ENCODE assay signal across 1 cellular context in the genomic region with DNA sequence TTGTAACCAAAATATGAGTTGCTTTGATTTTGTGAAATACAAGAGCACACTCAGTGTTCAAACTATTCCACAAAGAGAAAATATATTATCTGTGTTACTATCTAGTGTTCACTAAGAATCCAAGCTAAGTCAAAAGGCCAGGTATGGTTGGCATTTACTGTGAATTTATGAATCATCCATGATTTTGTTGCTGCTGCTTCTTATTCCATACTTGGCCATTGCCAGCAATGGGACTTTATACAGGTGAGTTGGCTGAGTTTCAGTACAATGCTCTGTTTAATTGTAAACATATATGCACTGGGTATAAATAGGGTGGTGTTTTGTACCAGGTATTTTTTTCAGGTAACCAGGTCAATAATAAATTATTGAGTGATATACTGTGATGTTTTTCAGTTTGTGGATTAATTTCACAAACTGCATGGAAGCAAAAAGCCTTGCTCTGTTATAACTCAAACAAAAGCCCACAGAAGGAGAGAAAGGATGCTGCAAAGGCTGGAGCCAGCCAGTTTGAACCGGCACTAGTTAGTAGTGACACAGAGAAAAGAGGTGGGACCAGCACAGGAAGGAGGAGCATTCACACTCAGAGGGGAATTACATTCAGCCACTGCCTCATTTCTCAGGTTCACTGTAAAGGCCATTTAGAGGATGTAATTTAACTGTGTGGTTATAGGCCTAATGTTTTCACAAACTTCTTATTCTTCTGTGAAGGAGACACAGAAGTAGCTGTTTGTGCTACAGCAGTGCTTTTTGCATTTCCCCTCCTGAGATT.
TF ChIP-seq lines count a peak whose summit lies in the region.

No MANE protein-coding gene starts in this region.

TF ChIP-seq in GM12878, 131 proteins besides CTCF, POLR2A, EP300 and RAD21 (continued from another document):
- TF ChIP-seq STAT1 (conservative IDR thresholded peaks at IDR 0.05) (no peak), ZNF207 (IDR thresholded peaks at IDR 0.05; ENCODE audit: borderline replicate concordance) (0 out of 2 replicates have a peak, but pooled peaks have one; percentile 28), BMI1 (IDR thresholded peaks at IDR 0.05; ENCODE audit: borderline replicate concordance) (no peak), TCF12 (IDR thresholded peaks at IDR 0.05; ENCODE audit: low read depth, low read length) (no peak), KAT2A (conservative IDR thresholded peaks at IDR 0.05; ENCODE audit: control insufficient read depth, low read depth, low read length) (no peak), FOS (IDR thresholded peaks at IDR 0.05; ENCODE audit: borderline replicate concordance, extremely low read depth, insufficient read length) (no peak), ZNF24 (IDR thresholded peaks at IDR 0.05) (no peak), RUNX3 (IDR thresholded peaks at IDR 0.05; ENCODE audit: low read length) (0 out of 2 replicates have a peak, but pooled peaks have one; percentile 30), ZZZ3 (IDR thresholded peaks at IDR 0.05; ENCODE audit: control insufficient read depth, insufficient read length, low read depth) (no peak), TAF1 (IDR thresholded peaks at IDR 0.05; ENCODE audit: borderline replicate concordance, low read depth, low read length) (no peak), NR2C2 (IDR thresholded peaks at IDR 0.05; ENCODE audit: borderline replicate concordance, control insufficient read depth, insufficient read length, low read depth) (no peak), RFX5 (IDR thresholded peaks at IDR 0.05; ENCODE audit: low read depth, low read length) (no peak), PML (IDR thresholded peaks at IDR 0.05; ENCODE audit: low read length) (no peak), IKZF1 (conservative IDR thresholded peaks at IDR 0.05) (no peak), SUZ12 (IDR thresholded peaks at IDR 0.05; ENCODE audit: unreplicated experiment) (no peak), NFXL1 (IDR thresholded peaks at IDR 0.05; ENCODE audit: borderline replicate concordance) (no peak), EGR1 (IDR thresholded peaks at IDR 0.05; ENCODE audit: borderline replicate concordance in 1 of 2, low read depth in 2 of 2, low read length in 2 of 2) (no peak), MYC (IDR thresholded peaks at IDR 0.05; ENCODE audit: insufficient read depth, insufficient read length, insufficient replicate concordance, low read length, severe bottlenecking) (no peak), EZH2 (IDR thresholded peaks at IDR 0.05; ENCODE audit: borderline replicate concordance, control insufficient read depth, low read depth, low read length) (no peak)
- TF ChIP-seq, protein P1, sequence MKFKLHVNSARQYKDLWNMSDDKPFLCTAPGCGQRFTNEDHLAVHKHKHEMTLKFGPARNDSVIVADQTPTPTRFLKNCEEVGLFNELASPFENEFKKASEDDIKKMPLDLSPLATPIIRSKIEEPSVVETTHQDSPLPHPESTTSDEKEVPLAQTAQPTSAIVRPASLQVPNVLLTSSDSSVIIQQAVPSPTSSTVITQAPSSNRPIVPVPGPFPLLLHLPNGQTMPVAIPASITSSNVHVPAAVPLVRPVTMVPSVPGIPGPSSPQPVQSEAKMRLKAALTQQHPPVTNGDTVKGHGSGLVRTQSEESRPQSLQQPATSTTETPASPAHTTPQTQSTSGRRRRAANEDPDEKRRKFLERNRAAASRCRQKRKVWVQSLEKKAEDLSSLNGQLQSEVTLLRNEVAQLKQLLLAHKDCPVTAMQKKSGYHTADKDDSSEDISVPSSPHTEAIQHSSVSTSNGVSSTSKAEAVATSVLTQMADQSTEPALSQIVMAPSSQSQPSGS (IDR thresholded peaks at IDR 0.05; ENCODE audit: low read length) = no peak
- TF ChIP-seq, protein P2, sequence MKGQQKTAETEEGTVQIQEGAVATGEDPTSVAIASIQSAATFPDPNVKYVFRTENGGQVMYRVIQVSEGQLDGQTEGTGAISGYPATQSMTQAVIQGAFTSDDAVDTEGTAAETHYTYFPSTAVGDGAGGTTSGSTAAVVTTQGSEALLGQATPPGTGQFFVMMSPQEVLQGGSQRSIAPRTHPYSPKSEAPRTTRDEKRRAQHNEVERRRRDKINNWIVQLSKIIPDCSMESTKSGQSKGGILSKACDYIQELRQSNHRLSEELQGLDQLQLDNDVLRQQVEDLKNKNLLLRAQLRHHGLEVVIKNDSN (IDR thresholded peaks at IDR 0.05; ENCODE audit: borderline replicate concordance, extremely low read length, insufficient read depth, low read depth, low read length) = no peak
- TF ChIP-seq, protein P3, sequence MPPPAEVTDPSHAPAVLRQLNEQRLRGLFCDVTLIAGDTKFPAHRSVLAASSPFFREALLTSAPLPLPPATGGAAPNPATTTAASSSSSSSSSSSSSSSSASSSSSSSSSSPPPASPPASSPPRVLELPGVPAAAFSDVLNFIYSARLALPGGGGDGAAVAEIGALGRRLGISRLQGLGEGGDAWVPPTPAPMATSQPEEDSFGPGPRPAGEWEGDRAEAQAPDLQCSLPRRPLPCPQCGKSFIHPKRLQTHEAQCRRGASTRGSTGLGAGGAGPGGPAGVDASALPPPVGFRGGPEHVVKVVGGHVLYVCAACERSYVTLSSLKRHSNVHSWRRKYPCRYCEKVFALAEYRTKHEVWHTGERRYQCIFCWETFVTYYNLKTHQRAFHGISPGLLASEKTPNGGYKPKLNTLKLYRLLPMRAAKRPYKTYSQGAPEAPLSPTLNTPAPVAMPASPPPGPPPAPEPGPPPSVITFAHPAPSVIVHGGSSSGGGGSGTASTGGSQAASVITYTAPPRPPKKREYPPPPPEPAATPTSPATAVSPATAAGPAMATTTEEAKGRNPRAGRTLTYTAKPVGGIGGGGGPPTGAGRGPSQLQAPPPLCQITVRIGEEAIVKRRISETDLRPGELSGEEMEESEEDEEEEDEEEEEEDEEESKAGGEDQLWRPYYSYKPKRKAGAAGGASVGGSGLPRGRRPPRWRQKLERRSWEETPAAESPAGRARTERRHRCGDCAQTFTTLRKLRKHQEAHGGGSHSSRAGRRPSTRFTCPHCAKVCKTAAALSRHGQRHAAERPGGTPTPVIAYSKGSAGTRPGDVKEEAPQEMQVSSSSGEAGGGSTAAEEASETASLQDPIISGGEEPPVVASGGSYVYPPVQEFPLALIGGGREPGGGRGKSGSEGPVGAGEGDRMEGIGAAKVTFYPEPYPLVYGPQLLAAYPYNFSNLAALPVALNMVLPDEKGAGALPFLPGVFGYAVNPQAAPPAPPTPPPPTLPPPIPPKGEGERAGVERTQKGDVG (CRISPR knock-in tag; IDR thresholded peaks at IDR 0.05) = no peak
- TF ChIP-seq, protein P4, sequence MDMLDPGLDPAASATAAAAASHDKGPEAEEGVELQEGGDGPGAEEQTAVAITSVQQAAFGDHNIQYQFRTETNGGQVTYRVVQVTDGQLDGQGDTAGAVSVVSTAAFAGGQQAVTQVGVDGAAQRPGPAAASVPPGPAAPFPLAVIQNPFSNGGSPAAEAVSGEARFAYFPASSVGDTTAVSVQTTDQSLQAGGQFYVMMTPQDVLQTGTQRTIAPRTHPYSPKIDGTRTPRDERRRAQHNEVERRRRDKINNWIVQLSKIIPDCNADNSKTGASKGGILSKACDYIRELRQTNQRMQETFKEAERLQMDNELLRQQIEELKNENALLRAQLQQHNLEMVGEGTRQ (IDR thresholded peaks at IDR 0.05; ENCODE audit: borderline replicate concordance, low read depth, low read length) = no peak
- TF ChIP-seq, protein P5, sequence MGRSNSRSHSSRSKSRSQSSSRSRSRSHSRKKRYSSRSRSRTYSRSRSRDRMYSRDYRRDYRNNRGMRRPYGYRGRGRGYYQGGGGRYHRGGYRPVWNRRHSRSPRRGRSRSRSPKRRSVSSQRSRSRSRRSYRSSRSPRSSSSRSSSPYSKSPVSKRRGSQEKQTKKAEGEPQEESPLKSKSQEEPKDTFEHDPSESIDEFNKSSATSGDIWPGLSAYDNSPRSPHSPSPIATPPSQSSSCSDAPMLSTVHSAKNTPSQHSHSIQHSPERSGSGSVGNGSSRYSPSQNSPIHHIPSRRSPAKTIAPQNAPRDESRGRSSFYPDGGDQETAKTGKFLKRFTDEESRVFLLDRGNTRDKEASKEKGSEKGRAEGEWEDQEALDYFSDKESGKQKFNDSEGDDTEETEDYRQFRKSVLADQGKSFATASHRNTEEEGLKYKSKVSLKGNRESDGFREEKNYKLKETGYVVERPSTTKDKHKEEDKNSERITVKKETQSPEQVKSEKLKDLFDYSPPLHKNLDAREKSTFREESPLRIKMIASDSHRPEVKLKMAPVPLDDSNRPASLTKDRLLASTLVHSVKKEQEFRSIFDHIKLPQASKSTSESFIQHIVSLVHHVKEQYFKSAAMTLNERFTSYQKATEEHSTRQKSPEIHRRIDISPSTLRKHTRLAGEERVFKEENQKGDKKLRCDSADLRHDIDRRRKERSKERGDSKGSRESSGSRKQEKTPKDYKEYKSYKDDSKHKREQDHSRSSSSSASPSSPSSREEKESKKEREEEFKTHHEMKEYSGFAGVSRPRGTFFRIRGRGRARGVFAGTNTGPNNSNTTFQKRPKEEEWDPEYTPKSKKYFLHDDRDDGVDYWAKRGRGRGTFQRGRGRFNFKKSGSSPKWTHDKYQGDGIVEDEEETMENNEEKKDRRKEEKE (IDR thresholded peaks at IDR 0.05) = no peak
- TF ChIP-seq, protein P6, sequence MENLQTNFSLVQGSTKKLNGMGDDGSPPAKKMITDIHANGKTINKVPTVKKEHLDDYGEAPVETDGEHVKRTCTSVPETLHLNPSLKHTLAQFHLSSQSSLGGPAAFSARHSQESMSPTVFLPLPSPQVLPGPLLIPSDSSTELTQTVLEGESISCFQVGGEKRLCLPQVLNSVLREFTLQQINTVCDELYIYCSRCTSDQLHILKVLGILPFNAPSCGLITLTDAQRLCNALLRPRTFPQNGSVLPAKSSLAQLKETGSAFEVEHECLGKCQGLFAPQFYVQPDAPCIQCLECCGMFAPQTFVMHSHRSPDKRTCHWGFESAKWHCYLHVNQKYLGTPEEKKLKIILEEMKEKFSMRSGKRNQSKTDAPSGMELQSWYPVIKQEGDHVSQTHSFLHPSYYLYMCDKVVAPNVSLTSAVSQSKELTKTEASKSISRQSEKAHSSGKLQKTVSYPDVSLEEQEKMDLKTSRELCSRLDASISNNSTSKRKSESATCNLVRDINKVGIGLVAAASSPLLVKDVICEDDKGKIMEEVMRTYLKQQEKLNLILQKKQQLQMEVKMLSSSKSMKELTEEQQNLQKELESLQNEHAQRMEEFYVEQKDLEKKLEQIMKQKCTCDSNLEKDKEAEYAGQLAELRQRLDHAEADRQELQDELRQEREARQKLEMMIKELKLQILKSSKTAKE (IDR thresholded peaks at IDR 0.05; ENCODE audit: low read depth, poor library complexity, severe bottlenecking) = no peak
- TF ChIP-seq, protein P7, sequence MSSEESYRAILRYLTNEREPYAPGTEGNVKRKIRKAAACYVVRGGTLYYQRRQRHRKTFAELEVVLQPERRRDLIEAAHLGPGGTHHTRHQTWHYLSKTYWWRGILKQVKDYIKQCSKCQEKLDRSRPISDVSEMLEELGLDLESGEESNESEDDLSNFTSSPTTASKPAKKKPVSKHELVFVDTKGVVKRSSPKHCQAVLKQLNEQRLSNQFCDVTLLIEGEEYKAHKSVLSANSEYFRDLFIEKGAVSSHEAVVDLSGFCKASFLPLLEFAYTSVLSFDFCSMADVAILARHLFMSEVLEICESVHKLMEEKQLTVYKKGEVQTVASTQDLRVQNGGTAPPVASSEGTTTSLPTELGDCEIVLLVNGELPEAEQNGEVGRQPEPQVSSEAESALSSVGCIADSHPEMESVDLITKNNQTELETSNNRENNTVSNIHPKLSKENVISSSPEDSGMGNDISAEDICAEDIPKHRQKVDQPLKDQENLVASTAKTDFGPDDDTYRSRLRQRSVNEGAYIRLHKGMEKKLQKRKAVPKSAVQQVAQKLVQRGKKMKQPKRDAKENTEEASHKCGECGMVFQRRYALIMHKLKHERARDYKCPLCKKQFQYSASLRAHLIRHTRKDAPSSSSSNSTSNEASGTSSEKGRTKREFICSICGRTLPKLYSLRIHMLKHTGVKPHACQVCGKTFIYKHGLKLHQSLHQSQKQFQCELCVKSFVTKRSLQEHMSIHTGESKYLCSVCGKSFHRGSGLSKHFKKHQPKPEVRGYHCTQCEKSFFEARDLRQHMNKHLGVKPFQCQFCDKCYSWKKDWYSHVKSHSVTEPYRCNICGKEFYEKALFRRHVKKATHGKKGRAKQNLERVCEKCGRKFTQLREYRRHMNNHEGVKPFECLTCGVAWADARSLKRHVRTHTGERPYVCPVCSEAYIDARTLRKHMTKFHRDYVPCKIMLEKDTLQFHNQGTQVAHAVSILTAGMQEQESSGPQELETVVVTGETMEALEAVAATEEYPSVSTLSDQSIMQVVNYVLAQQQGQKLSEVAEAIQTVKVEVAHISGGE (CRISPR knock-in tag; IDR thresholded peaks at IDR 0.05) = no peak
